In the genomic region with DNA sequence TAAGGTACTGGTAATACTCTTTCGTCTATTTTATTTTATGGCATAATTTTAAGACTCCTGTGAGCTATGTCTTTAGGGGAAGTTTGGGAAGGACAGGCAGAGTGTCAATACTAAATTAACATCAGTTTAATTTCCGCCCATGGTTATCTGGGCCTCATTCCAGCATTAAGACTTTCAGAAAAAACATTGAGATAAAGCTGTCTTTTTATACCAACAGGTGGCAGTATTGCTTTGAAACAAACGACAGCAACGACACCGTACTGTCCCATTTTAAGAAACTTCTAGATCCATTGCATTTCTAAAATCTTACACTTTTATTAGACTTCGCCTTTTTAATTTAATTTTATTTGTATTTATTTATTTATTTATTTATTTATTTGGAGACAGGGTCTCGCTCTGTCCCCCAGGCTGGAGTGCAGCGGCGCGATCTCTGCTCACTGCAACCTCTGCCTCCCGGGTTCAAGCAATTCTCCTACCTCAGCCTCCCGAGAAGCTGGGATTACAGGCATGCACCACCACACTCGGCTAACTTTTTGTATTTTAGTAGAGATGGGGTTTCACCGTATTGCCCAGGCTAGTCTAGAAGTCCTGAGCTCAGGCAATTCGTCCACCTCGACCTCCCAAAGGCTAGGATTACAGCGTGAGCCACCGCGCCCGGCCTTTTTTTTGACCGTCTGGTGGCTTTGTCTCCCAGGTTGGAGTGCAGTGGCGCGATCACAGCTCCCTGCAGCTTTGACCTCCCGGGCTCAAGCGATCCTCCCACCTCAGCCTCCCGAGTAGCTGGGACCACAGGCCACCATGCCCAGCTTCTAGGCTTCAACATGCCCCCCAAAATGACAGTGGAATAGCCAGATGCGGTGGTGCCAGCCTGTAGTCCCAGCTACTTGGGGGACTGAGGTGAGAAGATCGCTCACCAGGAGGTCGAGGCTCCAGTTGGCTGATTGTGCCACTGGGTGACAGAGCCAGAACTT, we compare ENCODE assay signal across 9 cellular contexts.
DNase-seq lines count a peak whose midpoint lies in the region; ATAC-seq, FAIRE-seq and TF ChIP-seq lines count a peak whose summit lies in the region.
"Had no signal": no experiment of that assay in that cellular context is flagged by ENCODE, and none has a peak within 500 bp of the region (broad histone marks: within the 10 kb centered on the region; RNA-seq: fewer than 3 reads in every experiment).

No MANE protein-coding gene starts in this region.

- TF ChIP-seq CTCF in MCF 10A (IDR thresholded peaks at IDR 0.05; ENCODE audit: unreplicated experiment) (peak; percentile 52), keratinocyte (optimal IDR thresholded peaks at IDR 0.05 in 1 of 3, IDR thresholded peaks at IDR 0.05 in 1 of 3, conservative IDR thresholded peaks at IDR 0.05 in 1 of 3; ENCODE audit: extremely low read depth in 1 of 3, insufficient read depth in 2 of 3, low read length in 3 of 3) (peak in 2 of 3 experiments; percentile 40 to 60), testis (IDR thresholded peaks at IDR 0.05) (peak; percentile 47 to 71 (median 57))

- H3K36me3 Mint-ChIP-seq in MCF 10A (ENCODE audit: insufficient read depth, unreplicated experiment) = no peaks in the 10 kb centered on the region

- peak overlapping the region; percentile 65 for H3K4me2 ChIP-seq in keratinocyte (ENCODE audit: control insufficient read depth, extremely low read depth, insufficient read depth, low read depth, low read length)
- H3K4me2 ChIP-seq: BLaER1 had no signal

- intact Hi-C loops in MCF 10A (cut with micrococcal nuclease) = loop anchor here (1.0 to 5.0 kb wide), 7 partner anchors 54 to 437 kb away; a partner anchor contains a TSS
- intact Hi-C loops in testis (cut with DNase I; ENCODE audit: low total_unique reads) = no loop called here

- H3K27me3 ChIP-seq in keratinocyte (ENCODE audit: control insufficient read depth, extremely low read depth, insufficient read depth, low read length) (no peaks in the 10 kb centered on the region), testis (no peaks in the 10 kb centered on the region)
- H3K27me3 ChIP-seq: BLaER1 had no signal

- H3K79me2 ChIP-seq in keratinocyte (ENCODE audit: control insufficient read depth, insufficient read depth, low read length) = no peaks in the 10 kb centered on the region

- DNase-seq in DMS79 treated with DMSO at 0.1 percent for 48 hours (lab: John Stamatoyannopoulos, UW) (peak; percentile 61), DMS79 (lab: John Stamatoyannopoulos, UW) (no peak), NCI-H774 (lab: John Stamatoyannopoulos, UW) (peak; percentile 58), MCF 10A (ENCODE audit: unreplicated experiment) (peak; percentile 73), keratinocyte (ENCODE audit: low read depth, low spot score) (peak; percentile 21), testis (no peak)

- H3K4me3 ChIP-seq in keratinocyte (ENCODE audit: control insufficient read depth in 2 of 3, extremely low read depth in 1 of 3, insufficient read depth in 2 of 3, low read depth in 1 of 3, low read length in 3 of 3) (peak overlapping the region in 1 of 3 experiments; percentile 2), testis (peak overlapping the region in 1 of 2 donors; percentile 22)
- H3K4me3 ChIP-seq: BLaER1 had no signal

- FAIRE-seq in keratinocyte (lab: Jason Lieb, UNC) = no peak

- peak overlapping the region; percentile 58 for H3K9ac ChIP-seq in keratinocyte (ENCODE audit: control insufficient read depth, extremely low read depth, insufficient read depth, low read length)
- H3K9ac ChIP-seq: BLaER1 had no signal

- TF ChIP-seq POLR2A in testis (IDR thresholded peaks at IDR 0.05) = no peak

- no TSS peak for BruUV-seq in MCF 10A (replicated peaks; lab: Mats Ljungman, UMichigan)

- H3K9me3 ChIP-seq in keratinocyte (ENCODE audit: control insufficient read depth, low read depth, low read length) (no peaks in the 10 kb centered on the region), testis (no peaks in the 10 kb centered on the region)

- H4K20me1 ChIP-seq in keratinocyte (ENCODE audit: control insufficient read depth, extremely low read depth, insufficient read depth, low read length) = no peaks in the 10 kb centered on the region
- H4K20me1 ChIP-seq: BLaER1 had no signal

- POLR2A ChIA-PET in MCF 10A (lab: Yijun Ruan, JAX) = interaction anchor here (0.6 to 10.9 kb wide), 13 partner anchors 17 to 578 kb away, joined by 3 to 119 read pairs (median 3); a partner anchor contains a TSS

- no peaks in the 10 kb centered on the region for H3K9me1 ChIP-seq in keratinocyte (ENCODE audit: control insufficient read depth, extremely low read depth, insufficient read depth, low read length)

- H3K27ac ChIP-seq in keratinocyte (ENCODE audit: control insufficient read depth, insufficient read depth, low read length) = peak overlapping the region; percentile 53
- no peak overlapping the region for H3K27ac ChIP-seq in testis
- H3K27ac ChIP-seq: BLaER1 had no signal

- ATAC-seq in HG03095 (IDR thresholded peaks at IDR 0.05; ENCODE audit: unreplicated experiment) = peak; percentile 63
- no peak for ATAC-seq in HG02981 (IDR thresholded peaks at IDR 0.05; ENCODE audit: unreplicated experiment)

- H3K27ac Mint-ChIP-seq in MCF 10A (ENCODE audit: low read depth, unreplicated experiment) = no peak overlapping the region

- H3K4me1 Mint-ChIP-seq in MCF 10A (ENCODE audit: insufficient read depth, unreplicated experiment) = peaks cover 32% of the 10 kb centered on the region

- no peaks in the 10 kb centered on the region for H3K9me3 Mint-ChIP-seq in MCF 10A (ENCODE audit: unreplicated experiment)

- H2AFZ ChIP-seq in keratinocyte (ENCODE audit: control insufficient read depth, low read length) = peak overlapping the region; percentile 91

- peaks cover 27% of the 10 kb centered on the region for H3K4me1 ChIP-seq in keratinocyte (ENCODE audit: control insufficient read depth, extremely low read depth, insufficient read depth, low read length)
- peaks cover 6% of the 10 kb centered on the region for H3K4me1 ChIP-seq in testis

- H3K36me3 ChIP-seq in keratinocyte (ENCODE audit: control insufficient read depth in 2 of 2, extremely low read depth in 1 of 2, insufficient read depth in 2 of 2, low read length in 2 of 2) = no peaks in the 10 kb centered on the region
- H3K36me3 ChIP-seq in testis (ENCODE audit: low read depth, missing control alignments) = no peaks in the 10 kb centered on the region
- H3K36me3 ChIP-seq: BLaER1 had no signal

- CTCF ChIA-PET in MCF 10A (lab: Yijun Ruan, JAX) = interaction anchor here (0.5 to 10.2 kb wide), 50 partner anchors 11 to 1087 kb away, joined by 3 to 111 read pairs (median 4); a partner anchor contains a TSS

- WGBS in testis, 2 donors = 48 to 60% methylated on average over 24 to 29 of the region's 29 CpGs

- H3K27me3 Mint-ChIP-seq in MCF 10A (ENCODE audit: insufficient read depth, unreplicated experiment) = no peaks in the 10 kb centered on the region

- dilution Hi-C loops in keratinocyte (cut with MboI; ENCODE audit: extremely low pct_ligation_motif_present, low sequenced_read_pairs) = no loop called here

- no peak overlapping the region for H3K4me3 Mint-ChIP-seq in MCF 10A (ENCODE audit: unreplicated experiment)

Comparison
In these comparisons a context has a peak if more than half of its experiments do, and no peak if none do; other contexts are left out.
1. DNase-seq: peak in DMS79 treated with DMSO at 0.1 percent for 48 hours (single experiment), NCI-H774 (single experiment), MCF 10A (single experiment) and keratinocyte (single experiment); none in DMS79 (single experiment) and testis (single experiment).
2. Peak in every context shown above with its lines, with median percentiles within 50 percentile points of each other: CTCF ChIP-seq.